ENCODE assay signal across 12 cellular contexts in the genomic region with DNA sequence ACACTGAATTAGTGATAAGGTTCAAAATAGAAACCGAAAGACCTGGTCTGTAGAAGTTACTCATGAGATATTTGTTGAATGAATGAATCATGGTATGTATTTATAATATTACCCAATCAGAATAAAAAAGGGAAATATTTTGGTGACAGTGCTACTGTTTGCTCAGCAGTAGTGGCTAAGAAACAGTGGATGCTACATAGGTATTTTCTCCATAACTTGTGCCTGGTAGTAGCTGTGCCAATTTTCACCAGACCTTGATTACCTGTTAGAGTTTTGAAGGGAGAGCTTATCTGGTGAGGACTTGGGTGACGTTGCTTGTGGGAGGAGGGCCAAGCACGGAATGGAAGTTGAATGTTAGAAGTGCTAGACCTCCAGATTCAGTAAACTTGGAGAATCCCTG. TPM values are rescaled to one million over a fixed set of nuclear protein-coding genes. Genes with fewer than 3 reads are reported as not detected.
DNase-seq lines count a peak whose midpoint lies in the region; ATAC-seq and TF ChIP-seq lines count a peak whose summit lies in the region.
"Had no signal": no experiment of that assay in that cellular context is flagged by ENCODE, and none has a peak within 500 bp of the region (broad histone marks: within the 10 kb centered on the region; RNA-seq: fewer than 3 reads in every experiment).

No MANE protein-coding gene starts in this region.

- POLR2A ChIA-PET in IMR-90 (lab: Charles Lee; ENCODE audit: unreplicated experiment), result no interaction called here
- POLR2A ChIA-PET in activated CD8-positive, alpha-beta T cell treated with anti-CD3 and anti-CD28 coated beads for 36 hours (lab: Charles Lee), result interaction anchor here (0.7 to 1.6 kb wide), 5 partner anchors 11 to 320 kb away, joined by 3 to 6 read pairs (median 3); a partner anchor contains a TSS

- H2AK5ac ChIP-seq in IMR-90 (ENCODE audit: low read depth, low read length), result no peak overlapping the region

- H3K4me3 ChIP-seq in AG10803 (ENCODE audit: low read length) (no peak overlapping the region), IMR-90 (ENCODE audit: insufficient read depth, low read depth, low read length) (no peak overlapping the region), cardiac fibroblast (replicated peaks in 1 of 2; ENCODE audit: low read depth in 2 of 2, low read length in 2 of 2) (no peak overlapping the region)
- H3K4me3 ChIP-seq: sigmoid colon had no signal

- peak overlapping the region; percentile 2; the same call in 1 of the 2 replicates for H3K18ac ChIP-seq in IMR-90 (ENCODE audit: low read depth, low read length)

- H3K27ac ChIP-seq in IMR-90 (ENCODE audit: insufficient read depth, low read length), result peak overlapping the region; percentile 1; the same call in 1 of the 2 replicates

- H3K36me3 ChIP-seq in IMR-90 (ENCODE audit: control insufficient read depth, insufficient read depth, low read length), result peaks cover 24% of the 10 kb centered on the region
- H3K36me3 ChIP-seq: sigmoid colon had no signal

- H4K5ac ChIP-seq in IMR-90 (ENCODE audit: low read depth, low read length), result no peak overlapping the region

- CTCF ChIA-PET in IMR-90 (lab: Yijun Ruan, JAX), result interaction anchor here (1.1 kb wide), 1 partner anchor 12 kb away, joined by 5 read pairs; no protein-coding TSS in a partner anchor
- CTCF ChIA-PET in activated CD8-positive, alpha-beta T cell treated with anti-CD3 and anti-CD28 coated beads for 36 hours (lab: Charles Lee), result interaction anchor here (1.2 to 1.6 kb wide), 3 partner anchors 11 to 51 kb away, joined by 4 to 7 read pairs (median 5); no protein-coding TSS in a partner anchor

- dilution Hi-C loops in IMR-90 (cut with HindIII; ENCODE audit: low sequenced_read_pairs, unreplicated experiment), result no loop called here

- 80% methylated on average over 1 of the region's 3 CpGs; no CpG with 5 or more reads in 1 of the 2 experiments for WGBS in IMR-90 (ENCODE audit: extremely low coverage in 2 of 2, insufficient read length in 1 of 2), 2 experiments

- peaks cover 58% of the 10 kb centered on the region for H3K9me1 ChIP-seq in IMR-90 (ENCODE audit: insufficient read depth, low read length)

- no peaks in the 10 kb centered on the region for H3K27me3 ChIP-seq in IMR-90 (ENCODE audit: control insufficient read depth, insufficient read depth, low read length)
- H3K27me3 ChIP-seq: sigmoid colon had no signal

- H3K23ac ChIP-seq in IMR-90 (ENCODE audit: low read depth, low read length), result no peak overlapping the region; the same call in 1 of the 2 replicates

- TF ChIP-seq POLR2A in IMR-90 (IDR thresholded peaks at IDR 0.05; ENCODE audit: low read depth, low read length), result no peak

- H3K14ac ChIP-seq in IMR-90 (replicated peaks; ENCODE audit: low read depth, low read length), result no peak overlapping the region

- H3K79me1 ChIP-seq in IMR-90 (ENCODE audit: low read depth in 1 of 2, low read length in 2 of 2), result peaks cover 46 to 90% of the 10 kb centered on the region in 2 experiments

- intact Hi-C loops in IMR-90 (cut with micrococcal nuclease), result no loop called here
- intact Hi-C loops in activated CD8-positive, alpha-beta T cell treated with anti-CD3 and anti-CD28 coated beads for 36 hours (cut with micrococcal nuclease), result no loop called here

- H3K4me3 Mint-ChIP-seq in nephron, result no peak overlapping the region
- no peak overlapping the region for H3K4me3 Mint-ChIP-seq in activated CD8-positive, alpha-beta T cell treated with anti-CD3 and anti-CD28 coated beads for 36 hours

- H3K4ac ChIP-seq in IMR-90 (ENCODE audit: low read depth, low read length), result peak overlapping the region; percentile 24; the same call in 1 of the 2 replicates

- peaks cover 50% of the 10 kb centered on the region for H3K4me1 ChIP-seq in IMR-90 (ENCODE audit: control insufficient read depth, insufficient read depth, low read length)

- peak overlapping the region; percentile 36; the same call in 1 of the 2 replicates for H2BK20ac ChIP-seq in IMR-90 (ENCODE audit: low read depth, low read length)

- no peaks in the 10 kb centered on the region for H3K27me3 Mint-ChIP-seq in nephron (ENCODE audit: low read depth)
- H3K27me3 Mint-ChIP-seq in activated CD8-positive, alpha-beta T cell treated with anti-CD3 and anti-CD28 coated beads for 36 hours, result no peaks in the 10 kb centered on the region

- no peaks in the 10 kb centered on the region for H3K9me3 ChIP-seq in IMR-90 (ENCODE audit: control insufficient read depth, insufficient read depth, low read length)
- H3K9me3 ChIP-seq: sigmoid colon had no signal

- H3K27ac Mint-ChIP-seq in nephron, result peak overlapping the region; percentile 33 to 94 (median 92)
- no peak overlapping the region for H3K27ac Mint-ChIP-seq in activated CD8-positive, alpha-beta T cell treated with anti-CD3 and anti-CD28 coated beads for 36 hours
- H3K27ac Mint-ChIP-seq: activated naive CD4-positive, alpha-beta T cell treated with anti-CD3 and anti-CD28 coated beads, Interleukin-2, amount 50 U/mL, for 72 hours had no signal

- no TSS peak for BruUV-seq in IMR-90 (replicated peaks; lab: Mats Ljungman, UMichigan)

- H2BK5ac ChIP-seq in IMR-90 (ENCODE audit: low read depth, low read length, poor library complexity, severe bottlenecking), result peak overlapping the region; percentile 22

- H4K91ac ChIP-seq in IMR-90 (ENCODE audit: insufficient read depth, low read depth, low read length), result no peak overlapping the region

- no peak overlapping the region for H2BK15ac ChIP-seq in IMR-90 (ENCODE audit: low read depth, low read length)

- no peak for TF ChIP-seq RAD21 in IMR-90 (IDR thresholded peaks at IDR 0.05; ENCODE audit: low read length)

- no peak for TF ChIP-seq CTCF in AG10803 (conservative IDR thresholded peaks at IDR 0.05; ENCODE audit: low read length)
- no peak for TF ChIP-seq CTCF in IMR-90 (conservative IDR thresholded peaks at IDR 0.05; ENCODE audit: low read depth, low read length)
- no peak for TF ChIP-seq CTCF in cardiac fibroblast (IDR thresholded peaks at IDR 0.05; ENCODE audit: low read depth, low read length)
- TF ChIP-seq CTCF in nephron (IDR thresholded peaks at IDR 0.05; ENCODE audit: unreplicated experiment in 3 of 3), result no peak
- no peak for TF ChIP-seq CTCF in activated CD8-positive, alpha-beta T cell treated with anti-CD3 and anti-CD28 coated beads for 36 hours (IDR thresholded peaks at IDR 0.05)

- no peak overlapping the region for H2AK9ac ChIP-seq in IMR-90 (replicated peaks; ENCODE audit: low read depth, low read length, poor library complexity)

- in situ Hi-C loops in IMR-90 (cut with MboI; ENCODE audit: low sequenced_read_pairs), result no loop called here

- peaks cover 7% of the 10 kb centered on the region for H3K36me3 Mint-ChIP-seq in nephron (ENCODE audit: low read depth)
- peaks cover 19% of the 10 kb centered on the region for H3K36me3 Mint-ChIP-seq in activated CD8-positive, alpha-beta T cell treated with anti-CD3 and anti-CD28 coated beads for 36 hours (ENCODE audit: low read depth)

- H3K9ac ChIP-seq in IMR-90 (ENCODE audit: low read depth, low read length), result no peak overlapping the region

- H3K56ac ChIP-seq in IMR-90 (ENCODE audit: extremely low read depth, insufficient read depth, low read length), result no peak overlapping the region

- DNase-seq in AG10803 (ENCODE audit: low read depth) (peak; percentile 31), IMR-90 (peak; percentile 83), cardiac fibroblast (ENCODE audit: low read depth in 2 of 2) (peak; percentile 46 to 76), NCI-H1436 treated with DMSO at 0.1 percent for 48 hours (lab: John Stamatoyannopoulos, UW) (no peak)
- DNase-seq in activated CD8-positive, alpha-beta T cell treated with anti-CD3 and anti-CD28 coated beads for 36 hours, result no peak
- DNase-seq: effector memory CD4-positive, alpha-beta T cell; NCI-H1930; sigmoid colon had no signal

- no peak overlapping the region for H2AFZ ChIP-seq in IMR-90 (replicated peaks; ENCODE audit: low read length, poor library complexity)

- H3K9me3 Mint-ChIP-seq in nephron, result no peaks in the 10 kb centered on the region
- H3K9me3 Mint-ChIP-seq in activated CD8-positive, alpha-beta T cell treated with anti-CD3 and anti-CD28 coated beads for 36 hours, result no peaks in the 10 kb centered on the region
- H3K9me3 Mint-ChIP-seq: activated naive CD4-positive, alpha-beta T cell treated with anti-CD3 and anti-CD28 coated beads, Interleukin-2, amount 50 U/mL, for 72 hours had no signal

- peaks cover 89% of the 10 kb centered on the region for H3K4me1 Mint-ChIP-seq in nephron
- H3K4me1 Mint-ChIP-seq in activated CD8-positive, alpha-beta T cell treated with anti-CD3 and anti-CD28 coated beads for 36 hours (ENCODE audit: low read depth), result peaks cover 28% of the 10 kb centered on the region

- H4K8ac ChIP-seq in IMR-90 (ENCODE audit: low read depth in 2 of 2, low read length in 2 of 2), result no peak overlapping the region

- peak; percentile 66 for ATAC-seq in IMR-90 (ENCODE audit: low read depth)
- no peak for ATAC-seq in activated CD8-positive, alpha-beta T cell treated with anti-CD3 and anti-CD28 coated beads for 36 hours
- no peak for ATAC-seq in GM21360 (IDR thresholded peaks at IDR 0.05; ENCODE audit: unreplicated experiment)
- no peak for ATAC-seq in HG02981 (IDR thresholded peaks at IDR 0.05; ENCODE audit: unreplicated experiment)

- peak overlapping the region; percentile 28; the same call in 1 of the 2 replicates for H2BK120ac ChIP-seq in IMR-90 (ENCODE audit: low read depth, low read length)

- H3K4me2 ChIP-seq in IMR-90 (ENCODE audit: low read depth, low read length), result peak overlapping the region; percentile 67

- H4K20me1 ChIP-seq in IMR-90 (ENCODE audit: insufficient read depth, low read length), result peaks cover 93% of the 10 kb centered on the region

TF ChIP-seq in IMR-90, 13 proteins besides CTCF, POLR2A, EP300 and RAD21 (continues in another document):
- TF ChIP-seq MXI1 (IDR thresholded peaks at IDR 0.05; ENCODE audit: borderline replicate concordance, low read depth, low read length) (no peak), BHLHE40 (IDR thresholded peaks at IDR 0.05; ENCODE audit: low read depth, low read length) (0 out of 2 replicates have a peak, but pooled peaks have one; percentile 3), MAFK (IDR thresholded peaks at IDR 0.05; ENCODE audit: low read depth, low read length) (peak; percentile 55)
- TF ChIP-seq, protein P1, sequence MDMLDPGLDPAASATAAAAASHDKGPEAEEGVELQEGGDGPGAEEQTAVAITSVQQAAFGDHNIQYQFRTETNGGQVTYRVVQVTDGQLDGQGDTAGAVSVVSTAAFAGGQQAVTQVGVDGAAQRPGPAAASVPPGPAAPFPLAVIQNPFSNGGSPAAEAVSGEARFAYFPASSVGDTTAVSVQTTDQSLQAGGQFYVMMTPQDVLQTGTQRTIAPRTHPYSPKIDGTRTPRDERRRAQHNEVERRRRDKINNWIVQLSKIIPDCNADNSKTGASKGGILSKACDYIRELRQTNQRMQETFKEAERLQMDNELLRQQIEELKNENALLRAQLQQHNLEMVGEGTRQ (IDR thresholded peaks at IDR 0.05; ENCODE audit: low read depth, low read length), result no peak

RNA-seq across cellular contexts. Expression of a gene that starts 14.3 kb away (rescaled TPM):
- total RNA-seq in IMR-90 (2012; rRNA removed), result 21.5 and 22.5 TPM in 2 replicates
- 20.5 and 20.9 TPM in 2 replicates for polyA plus RNA-seq in IMR-90 (2012; rRNA removed)
- 12.3 and 13.9 TPM in 2 replicates for polyA plus RNA-seq in IMR-90 (2012; cell fraction: cytosol; rRNA removed)
- 52.7 and 53.0 TPM in 2 replicates for polyA plus RNA-seq in IMR-90 (2012; cell fraction: nucleus; rRNA removed; ENCODE audit: low replicate concordance)
- 10 to 100 TPM; 34.5 to 36.5 TPM for total RNA-seq in activated CD8-positive, alpha-beta T cell treated with anti-CD3 and anti-CD28 coated beads for 36 hours

Comparison
In these comparisons a context has a peak if more than half of its experiments do, and no peak if none do; other contexts are left out.
1. DNase-seq: peak in AG10803 (single experiment), IMR-90 (single experiment) and cardiac fibroblast (2 of 2); none in NCI-H1436 treated with DMSO at 0.1 percent for 48 hours (single experiment) and activated CD8-positive, alpha-beta T cell treated with anti-CD3 and anti-CD28 coated beads for 36 hours (single experiment).